In the genomic region with DNA sequence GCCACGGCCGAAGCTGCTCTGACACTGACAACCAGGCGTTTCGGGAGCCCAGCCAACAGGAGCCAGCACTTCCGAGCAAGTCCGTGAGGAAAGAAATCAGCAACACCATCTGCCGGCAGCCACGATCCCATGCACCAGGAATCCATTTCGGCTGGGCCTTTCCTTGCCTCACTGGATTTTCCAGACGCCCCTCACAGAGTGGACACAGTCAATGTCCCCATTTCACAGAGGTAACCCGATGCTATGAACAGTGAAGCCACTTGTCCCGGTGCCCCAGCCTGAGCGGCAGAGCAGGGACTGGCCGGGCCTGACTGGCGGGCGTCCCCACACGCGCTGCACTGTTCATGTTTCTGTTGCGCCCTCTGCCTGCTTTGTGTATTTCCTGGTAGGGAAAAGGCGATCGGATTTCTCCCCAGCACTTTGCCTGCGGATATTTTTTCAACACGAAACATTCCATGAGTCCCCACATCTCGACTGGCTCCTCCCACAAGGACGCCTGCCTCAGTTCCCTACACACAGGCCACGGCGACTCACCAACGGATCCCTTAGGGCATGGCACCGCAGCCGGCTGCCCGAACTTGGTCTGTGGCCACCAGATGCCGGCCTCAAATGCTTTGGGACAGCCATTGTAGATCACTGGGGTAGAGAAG, we compare ENCODE assay signal across 7 cellular contexts. TPM values are rescaled to one million over a fixed set of nuclear protein-coding genes. Genes with fewer than 3 reads are reported as not detected.
A peak's percentile ranks its signal among the peaks of the same experiment; 100 is the strongest.
DNase-seq lines count a peak whose midpoint lies in the region; ATAC-seq, FAIRE-seq and TF ChIP-seq lines count a peak whose summit lies in the region.

No MANE protein-coding gene starts in this region.

- H3K36me3 ChIP-seq in astrocyte (ENCODE audit: insufficient read depth, low read length) (no peaks in the 10 kb centered on the region), testis (ENCODE audit: low read depth, missing control alignments) (no peaks in the 10 kb centered on the region)

- H3K27ac Mint-ChIP-seq in astrocyte (ENCODE audit: unreplicated experiment) = no peak overlapping the region

- H3K9me3 Mint-ChIP-seq in astrocyte (ENCODE audit: unreplicated experiment) = no peaks in the 10 kb centered on the region

- no peak for FAIRE-seq in astrocyte (lab: Jason Lieb, UNC)

- no peaks in the 10 kb centered on the region for H3K36me3 Mint-ChIP-seq in astrocyte (ENCODE audit: low read depth, unreplicated experiment)

- no peak for TF ChIP-seq POLR2A in testis (IDR thresholded peaks at IDR 0.05)
- TF ChIP-seq POLR2A in GM18505 (IDR thresholded peaks at IDR 0.05; ENCODE audit: borderline replicate concordance, extremely low read depth, insufficient read depth, insufficient read length) = no peak

- TF ChIP-seq CTCF in LNCaP clone FGC (IDR thresholded peaks at IDR 0.05; ENCODE audit: control insufficient read depth, extremely low read depth, insufficient read depth) (peak; percentile 67), astrocyte (IDR thresholded peaks at IDR 0.05; ENCODE audit: insufficient read depth, low read depth, low read length) (no peak), testis (IDR thresholded peaks at IDR 0.05) (no peak)

- no peaks in the 10 kb centered on the region for H3K27me3 Mint-ChIP-seq in astrocyte (ENCODE audit: low read depth, unreplicated experiment)

- ATAC-seq in GM18505 (IDR thresholded peaks at IDR 0.05; ENCODE audit: unreplicated experiment) = no peak

- H3K79me2 ChIP-seq in astrocyte (ENCODE audit: insufficient read depth, low read length) = no peaks in the 10 kb centered on the region

- no peak overlapping the region for H3K27ac ChIP-seq in astrocyte (ENCODE audit: low read depth, low read length)
- H3K27ac ChIP-seq in testis = no peak overlapping the region

- H3K4me2 ChIP-seq in astrocyte (ENCODE audit: low read length) = peak overlapping the region; percentile 39

- peak overlapping the region; percentile 18 for H2AFZ ChIP-seq in astrocyte (ENCODE audit: low read depth, low read length)

- H3K9ac ChIP-seq in astrocyte (ENCODE audit: low read length) = no peak overlapping the region

- no peak overlapping the region for H3K4me3 Mint-ChIP-seq in astrocyte (ENCODE audit: unreplicated experiment)

- intact Hi-C loops in testis (cut with DNase I; ENCODE audit: low total_unique reads) = no loop called here

- no peaks in the 10 kb centered on the region for H3K9me3 ChIP-seq in astrocyte (ENCODE audit: insufficient read depth, low read depth, low read length)
- no peaks in the 10 kb centered on the region for H3K9me3 ChIP-seq in testis

- H3K4me1 ChIP-seq in astrocyte (ENCODE audit: insufficient read depth, low read length) (peaks cover 2% of the 10 kb centered on the region), testis (no peaks in the 10 kb centered on the region)

- DNase-seq in LNCaP clone FGC (ENCODE audit: low read depth) (peak; percentile 57), astrocyte (ENCODE audit: low read depth) (peak; percentile 22), iris pigment epithelial cell (ENCODE audit: low read depth) (peak; percentile 51), testis (peak; percentile 50), NOMO-1 (lab: John Stamatoyannopoulos, UW; ENCODE audit: unreplicated experiment in 2 of 2) (no peak)
- DNase-seq in activated effector memory CD4-positive, alpha-beta T cell treated with anti-CD3 and anti-CD28 coated beads, Interleukin-2, amount 50 U/mL, for 16 hours = no peak

- H3K27me3 ChIP-seq in astrocyte (ENCODE audit: insufficient read depth, low read length) (no peaks in the 10 kb centered on the region), testis (no peaks in the 10 kb centered on the region)

- H3K4me1 Mint-ChIP-seq in astrocyte (ENCODE audit: low read depth, unreplicated experiment) = no peaks in the 10 kb centered on the region

- no peaks in the 10 kb centered on the region for H4K20me1 ChIP-seq in astrocyte (ENCODE audit: insufficient read depth, low read length)

- WGBS in testis, 2 donors = 76 to 90% methylated on average over 16 to 28 of the region's 32 CpGs

- H3K4me3 ChIP-seq in LNCaP clone FGC (ENCODE audit: low read depth, low read length) (no peak overlapping the region), astrocyte (ENCODE audit: insufficient read depth, low read depth, low read length) (no peak overlapping the region), testis (no peak overlapping the region)

RNA-seq across cellular contexts. Expression of a gene that starts 55.3 kb away (rescaled TPM):
- total RNA-seq in astrocyte = 29.6 and 33.4 TPM in 2 replicates
- total RNA-seq in testis = 10 to 100 TPM; 57.3 to 63.5 TPM
- 24.8 TPM for polyA plus RNA-seq in testis (ENCODE audit: insufficient read depth, low read depth, low replicate concordance)

Comparison
In these comparisons a context has a peak if more than half of its experiments do, and no peak if none do; other contexts are left out.
1. DNase-seq: peak in LNCaP clone FGC (single experiment), astrocyte (single experiment), iris pigment epithelial cell (single experiment) and testis (single experiment); none in activated effector memory CD4-positive, alpha-beta T cell treated with anti-CD3 and anti-CD28 coated beads, Interleukin-2, amount 50 U/mL, for 16 hours (single experiment) and NOMO-1 (0 of 2).